ENCODE assay signal across 21 cellular contexts in the genomic region with DNA sequence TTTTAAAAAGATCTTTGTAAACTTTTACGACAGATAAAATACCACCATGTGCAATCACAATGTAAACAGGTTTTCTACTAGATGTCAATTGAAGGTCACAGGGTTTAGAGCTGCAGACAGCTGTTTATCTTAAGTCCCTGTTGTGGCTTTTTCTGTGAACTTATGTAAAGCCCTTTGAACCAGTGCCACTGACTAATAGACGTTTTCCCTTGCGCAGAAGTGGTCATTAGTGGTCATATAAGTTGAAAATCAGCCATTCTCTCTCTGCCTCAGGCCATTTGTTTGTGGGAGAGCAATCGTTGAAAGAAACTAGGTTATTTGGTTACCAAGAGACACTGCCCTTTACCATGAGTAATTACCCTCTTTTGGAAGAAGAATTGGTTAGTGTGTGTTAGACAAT. TPM values are rescaled to one million over a fixed set of nuclear protein-coding genes. Genes with fewer than 3 reads are reported as not detected.
DNase-seq lines count a peak whose midpoint lies in the region; ATAC-seq lines count a peak whose summit lies in the region.
"Had no signal": no experiment of that assay in that cellular context is flagged by ENCODE, and none has a peak within 500 bp of the region (broad histone marks: within the 10 kb centered on the region; RNA-seq: fewer than 3 reads in every experiment).

No MANE protein-coding gene starts in this region.

- peaks cover 28% of the 10 kb centered on the region for H3K4me1 ChIP-seq in ACC112 (ENCODE audit: control insufficient read depth, insufficient read depth, low read length, unreplicated experiment)
- peaks cover 27% of the 10 kb centered on the region for H3K4me1 ChIP-seq in muscle layer of colon (ENCODE audit: insufficient read depth, low read length)
- H3K4me1 ChIP-seq: prostate gland had no signal

- DNase-seq in MG63 (peak; percentile 52), fibroblast of gingiva (ENCODE audit: low read depth) (peak; percentile 34), NCI-H2171 (lab: John Stamatoyannopoulos, UW) (no peak)
- DNase-seq in stimulated activated CD4-positive, alpha-beta T cell treated with anti-CD3 and anti-CD28 coated beads, Interleukin-12 subunit alpha, Interleukin-12 subunit beta, amount 100 ng/mL, for 4 hours = no peak
- DNase-seq: activated naive CD8-positive, alpha-beta T cell treated with anti-CD3 and anti-CD28 coated beads, Interleukin-2, amount 50 U/mL, for 24 hours; CD8-positive, alpha-beta T cell; DMS79; endodermal cell; immature natural killer cell; mammary epithelial cell; NCI-H1930; NCI-H510A had no signal

- peak overlapping the region; percentile 95 for H3K27ac ChIP-seq in ACC112 (ENCODE audit: low read depth, low read length)
- peak overlapping the region; percentile 30 for H3K27ac ChIP-seq in muscle layer of colon (ENCODE audit: low read depth, low read length)
- H3K27ac ChIP-seq: prostate gland had no signal

- ATAC-seq in GM19467 (IDR thresholded peaks at IDR 0.05; ENCODE audit: unreplicated experiment) (no peak), GM19351 (IDR thresholded peaks at IDR 0.05; ENCODE audit: unreplicated experiment) (no peak)
- ATAC-seq: activated CD4-positive, CD25-positive, alpha-beta regulatory T cell treated with anti-CD3 and anti-CD28 coated beads, Interleukin-2, amount 50 U/mL, for 24 hours; activated naive CD8-positive, alpha-beta T cell treated with anti-CD3 and anti-CD28 coated beads, Interleukin-2, amount 50 U/mL, for 24 hours; activated T-helper 17 cell treated with anti-CD3 and anti-CD28 coated beads, Interleukin-2, amount 50 U/mL, for 72 hours; CD8-positive, alpha-beta T cell had no signal

- H3K27me3 ChIP-seq in ACC112 (ENCODE audit: insufficient read depth, low read length) (no peaks in the 10 kb centered on the region), MG63 (no peaks in the 10 kb centered on the region), muscle layer of colon (ENCODE audit: control insufficient read depth in 1 of 2, insufficient read depth in 2 of 2, low read length in 2 of 2) (no peaks in the 10 kb centered on the region)

- H2AFZ ChIP-seq in ACC112 (ENCODE audit: low read length, unreplicated experiment) = peak overlapping the region; percentile 44

- no peak overlapping the region for H3K9ac ChIP-seq in muscle layer of colon (ENCODE audit: low read length)

- H3K79me2 ChIP-seq in ACC112 (ENCODE audit: control insufficient read depth, insufficient read depth, low read length, unreplicated experiment) = no peaks in the 10 kb centered on the region

- H3K36me3 ChIP-seq in ACC112 (ENCODE audit: insufficient read depth, low read length) (no peaks in the 10 kb centered on the region), MG63 (no peaks in the 10 kb centered on the region), muscle layer of colon (ENCODE audit: insufficient read depth, low read length) (no peaks in the 10 kb centered on the region)
- H3K36me3 ChIP-seq: prostate gland had no signal

- H3K9me3 ChIP-seq in MG63 (no peaks in the 10 kb centered on the region), muscle layer of colon (ENCODE audit: low read length) (no peaks in the 10 kb centered on the region)
- H3K9me3 ChIP-seq: prostate gland had no signal

- H3K4me3 ChIP-seq in ACC112 (ENCODE audit: low read depth, low read length) = peak overlapping the region; percentile 26
- H3K4me3 ChIP-seq in MG63 = no peak overlapping the region
- H3K4me3 ChIP-seq in muscle layer of colon (ENCODE audit: low read depth in 1 of 2, low read length in 2 of 2) = no peak overlapping the region
- H3K4me3 ChIP-seq: prostate gland had no signal

RNA-seq across cellular contexts. Expression of a gene that starts 23.9 kb away (rescaled TPM):
- total RNA-seq in MG63 (2014; rRNA removed; shearing (Covaris generic); ENCODE audit: low replicate concordance) = not detected in 2 replicates
- total RNA-seq: activated CD8-positive, alpha-beta memory T cell treated with anti-CD3 and anti-CD28 coated beads for 36 hours; activated T-helper 17 cell treated with anti-CD3 and anti-CD28 coated beads, Interleukin-2, amount 50 U/mL, for 72 hours; CD8-positive, alpha-beta T cell; OCI-LY7 had no signal

Comparison
In these comparisons a context has a peak if more than half of its experiments do, and no peak if none do; other contexts are left out.
1. DNase-seq: peak in MG63 (single experiment) and fibroblast of gingiva (single experiment); none in NCI-H2171 (single experiment) and stimulated activated CD4-positive, alpha-beta T cell treated with anti-CD3 and anti-CD28 coated beads, Interleukin-12 subunit alpha, Interleukin-12 subunit beta, amount 100 ng/mL, for 4 hours (single experiment).